ENCODE assay signal across 8 cellular contexts in the genomic region with DNA sequence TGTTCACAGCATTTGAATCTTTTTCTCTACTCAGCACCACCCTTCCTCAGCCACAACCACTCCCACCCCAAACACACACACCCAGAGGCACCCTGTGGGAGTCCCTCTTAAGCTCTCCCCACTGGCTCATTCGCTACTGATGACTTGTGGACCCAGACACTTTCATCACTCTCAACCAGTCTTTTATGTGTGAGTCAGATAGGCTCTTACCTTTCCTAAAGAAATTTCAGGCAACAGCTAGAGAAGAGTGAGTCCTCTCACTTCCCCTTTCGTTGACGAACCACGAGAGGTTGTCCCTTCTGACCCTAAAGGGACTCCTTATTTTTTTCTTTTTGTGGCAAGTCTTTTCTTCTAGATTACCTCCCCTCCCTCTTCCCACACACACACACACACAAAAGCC. TPM values are rescaled to one million over a fixed set of nuclear protein-coding genes. Genes with fewer than 3 reads are reported as not detected.
DNase-seq lines count a peak whose midpoint lies in the region; ATAC-seq and TF ChIP-seq lines count a peak whose summit lies in the region.

No MANE protein-coding gene starts in this region.

- H3K27me3 ChIP-seq in mammary epithelial cell (ENCODE audit: insufficient read depth, low read length) (no peaks in the 10 kb centered on the region), breast epithelium (no peaks in the 10 kb centered on the region), right cardiac atrium (ENCODE audit: control insufficient read depth, insufficient read depth) (no peaks in the 10 kb centered on the region)

- H3K4me3 ChIP-seq in mammary epithelial cell (replicated peaks in 1 of 3; ENCODE audit: insufficient read depth in 1 of 3, low read depth in 2 of 3, low read length in 3 of 3) (no peak overlapping the region), breast epithelium (no peak overlapping the region), right cardiac atrium (ENCODE audit: low read length) (no peak overlapping the region)

- no peak for TF ChIP-seq POLR2A in breast epithelium (IDR thresholded peaks at IDR 0.05)

- no peak for TF ChIP-seq CTCF in mammary epithelial cell (conservative IDR thresholded peaks at IDR 0.05 in 1 of 2, IDR thresholded peaks at IDR 0.05 in 1 of 2; ENCODE audit: extremely low read depth in 1 of 2, insufficient read depth in 1 of 2, low read depth in 1 of 2, low read length in 2 of 2)
- TF ChIP-seq CTCF in breast epithelium (IDR thresholded peaks at IDR 0.05) = no peak

- H3K27ac ChIP-seq in mammary epithelial cell (ENCODE audit: insufficient read depth, low read depth, low read length) (no peak overlapping the region), breast epithelium (peak overlapping the region in 1 of 2 donors; percentile 66), right cardiac atrium (ENCODE audit: low read length) (peak overlapping the region; percentile 42)

- DNase-seq in mammary epithelial cell (peak; percentile 27), breast epithelium (ENCODE audit: low spot score in 2 of 2) (no peak), right cardiac atrium (no peak), DMS79 treated with DMSO at 0.1 percent for 48 hours (lab: John Stamatoyannopoulos, UW) (no peak), NCI-H1417 treated with DMSO at 0.1 percent for 48 hours (lab: John Stamatoyannopoulos, UW) (no peak)
- peak; percentile 77 for DNase-seq in activated CD4-positive, alpha-beta T cell treated with anti-CD3 and anti-CD28 coated beads, Interleukin-2, amount 10 ng/mL, durations not matched to agents 24 days and 14 days
- DNase-seq in stimulated activated CD8-positive, alpha-beta memory T cell treated with anti-CD3 and anti-CD28 coated beads, Interleukin-7, amount 100 ng/mL, for 48 hours (ENCODE audit: extremely low read depth in 1 of 2, low read depth in 1 of 2) = peak; percentile 4 to 27

- H3K4me1 Mint-ChIP-seq in activated CD4-positive, alpha-beta T cell treated with anti-CD3 and anti-CD28 coated beads, Interleukin-2, amount 10 ng/mL, durations not matched to agents 24 days and 14 days = peaks cover 22% of the 10 kb centered on the region

- peak overlapping the region; percentile 17 for H3K4me3 Mint-ChIP-seq in activated CD4-positive, alpha-beta T cell treated with anti-CD3 and anti-CD28 coated beads, Interleukin-2, amount 10 ng/mL, durations not matched to agents 24 days and 14 days

- peaks cover 7% of the 10 kb centered on the region for H3K27me3 Mint-ChIP-seq in activated CD4-positive, alpha-beta T cell treated with anti-CD3 and anti-CD28 coated beads, Interleukin-2, amount 10 ng/mL, durations not matched to agents 24 days and 14 days

- BruUV-seq in mammary epithelial cell (replicated peaks; lab: Mats Ljungman, UMichigan) = no TSS peak

- ATAC-seq in HG03280 (IDR thresholded peaks at IDR 0.05; ENCODE audit: unreplicated experiment) (peak; percentile 94), right cardiac atrium (peak in 1 of 2 donors; percentile 59)

- no peaks in the 10 kb centered on the region for H3K9me3 Mint-ChIP-seq in activated CD4-positive, alpha-beta T cell treated with anti-CD3 and anti-CD28 coated beads, Interleukin-2, amount 10 ng/mL, durations not matched to agents 24 days and 14 days

- H3K9ac ChIP-seq in mammary epithelial cell (ENCODE audit: insufficient read depth, low read length) = no peak overlapping the region

- peak overlapping the region; percentile 20 for H3K27ac Mint-ChIP-seq in activated CD4-positive, alpha-beta T cell treated with anti-CD3 and anti-CD28 coated beads, Interleukin-2, amount 10 ng/mL, durations not matched to agents 24 days and 14 days

- no peaks in the 10 kb centered on the region for H4K20me1 ChIP-seq in mammary epithelial cell (ENCODE audit: insufficient read depth, low read length)

- H3K36me3 Mint-ChIP-seq in activated CD4-positive, alpha-beta T cell treated with anti-CD3 and anti-CD28 coated beads, Interleukin-2, amount 10 ng/mL, durations not matched to agents 24 days and 14 days (ENCODE audit: low read depth) = no peaks in the 10 kb centered on the region

- no peak overlapping the region for H3K4me2 ChIP-seq in mammary epithelial cell (ENCODE audit: insufficient read depth, low read depth, low read length)

- no peaks in the 10 kb centered on the region for H3K36me3 ChIP-seq in mammary epithelial cell (ENCODE audit: insufficient read depth, low read length)
- H3K36me3 ChIP-seq in breast epithelium = no peaks in the 10 kb centered on the region

- CTCF ChIA-PET in mammary epithelial cell (lab: Charles Lee; ENCODE audit: low non-redundant PET) = no interaction called here

- H3K9me3 ChIP-seq in mammary epithelial cell (replicated peaks; ENCODE audit: insufficient read depth, low read length) (no peaks in the 10 kb centered on the region), breast epithelium (no peaks in the 10 kb centered on the region), right cardiac atrium (ENCODE audit: control insufficient read depth, low read length) (no peaks in the 10 kb centered on the region)

- H2AFZ ChIP-seq in mammary epithelial cell (ENCODE audit: low read depth, low read length) = no peak overlapping the region

- 93% methylated on average over 4 of the region's 4 CpGs for WGBS in mammary epithelial cell (ENCODE audit: low coverage, missing lambda C conversion rate)
- WGBS in right cardiac atrium = 67% methylated on average over 4 of the region's 4 CpGs

- no peaks in the 10 kb centered on the region for H3K79me2 ChIP-seq in mammary epithelial cell (ENCODE audit: insufficient read depth, low read length)

- dilution Hi-C loops in mammary epithelial cell (cut with HindIII; ENCODE audit: low sequenced_read_pairs) = no loop called here

- intact Hi-C loops in mammary epithelial cell (cut with micrococcal nuclease) (loop anchor here (2.0 kb wide), 1 partner anchor 57 kb away; the partner anchor contains the start of gene ARHGAP31), breast epithelium (cut with DNase I; ENCODE audit: low total_unique reads) (loop anchor here (10.0 kb wide), 1 partner anchor 1073 kb away; no protein-coding TSS in a partner anchor), right cardiac atrium (cut with DNase I) (no loop called here)
- intact Hi-C loops in activated CD4-positive, alpha-beta T cell treated with anti-CD3 and anti-CD28 coated beads, Interleukin-2, amount 10 ng/mL, durations not matched to agents 24 days and 14 days (cut with micrococcal nuclease) = loop anchor here (2.0 kb wide), 1 partner anchor 29 kb away; no protein-coding TSS in a partner anchor

- H3K4me1 ChIP-seq in mammary epithelial cell (ENCODE audit: insufficient read depth, low read length) = peaks cover 4% of the 10 kb centered on the region
- H3K4me1 ChIP-seq in breast epithelium = no peaks in the 10 kb centered on the region
- peaks cover 22% of the 10 kb centered on the region for H3K4me1 ChIP-seq in right cardiac atrium (ENCODE audit: control insufficient read depth, insufficient read depth, low read length)

- in situ Hi-C loops in mammary epithelial cell (cut with MboI; ENCODE audit: low sequenced_read_pairs in 2 of 2) = loop anchor here in 1 of 2 donors (25.0 kb wide), 1 partner anchor 465 kb away; no protein-coding TSS in a partner anchor

RNA-seq across cellular contexts. Expression of gene ARHGAP31, which starts 58.1 kb away (rescaled TPM):
- 10 to 100 TPM in 1 of 2 donors, 1 to 10 TPM in 1; 8.7 to 11.5 TPM for total RNA-seq in mammary epithelial cell
- polyA plus RNA-seq in mammary epithelial cell = 3.1 TPM
- polyA minus RNA-seq in mammary epithelial cell = 15.5 TPM
- total RNA-seq in breast epithelium = 10 to 100 TPM; 11.6 to 19.3 (median 18.2) TPM
- total RNA-seq in activated CD4-positive, alpha-beta T cell treated with anti-CD3 and anti-CD28 coated beads, Interleukin-2, amount 10 ng/mL, durations not matched to agents 24 days and 14 days = 9.5 and 11.0 TPM in 2 replicates
- total RNA-seq in right cardiac atrium = 10 to 100 TPM; 41.3 to 52.3 (median 48.5) TPM
- 14.6 TPM for polyA plus RNA-seq in right cardiac atrium

Comparison
In these comparisons a context has a peak if more than half of its experiments do, and no peak if none do; other contexts are left out.
1. DNase-seq: peak in mammary epithelial cell (single experiment), activated CD4-positive, alpha-beta T cell treated with anti-CD3 and anti-CD28 coated beads, Interleukin-2, amount 10 ng/mL, durations not matched to agents 24 days and 14 days (single experiment) and stimulated activated CD8-positive, alpha-beta memory T cell treated with anti-CD3 and anti-CD28 coated beads, Interleukin-7, amount 100 ng/mL, for 48 hours (2 of 2); none in breast epithelium (0 of 2), right cardiac atrium (0 of 3), DMS79 treated with DMSO at 0.1 percent for 48 hours (single experiment) and NCI-H1417 treated with DMSO at 0.1 percent for 48 hours (single experiment).
2. intact Hi-C loops: an anchor here in mammary epithelial cell (2.0 kb wide), breast epithelium (10.0 kb wide) and activated CD4-positive, alpha-beta T cell treated with anti-CD3 and anti-CD28 coated beads, Interleukin-2, amount 10 ng/mL, durations not matched to agents 24 days and 14 days (2.0 kb wide); none called in right cardiac atrium.